ENCODE assay signal across 10 cellular contexts in genomic region chrX:119410027-119410819, GRCh38. TPM values are rescaled to one million over a fixed set of nuclear protein-coding genes. Genes with fewer than 3 reads are reported as not detected.
DNase-seq lines count a peak whose midpoint lies in the region; ATAC-seq and TF ChIP-seq lines count a peak whose summit lies in the region.
"Had no signal": no experiment of that assay in that cellular context is flagged by ENCODE, and none has a peak within 500 bp of the region (broad histone marks: within the 10 kb centered on the region; RNA-seq: fewer than 3 reads in every experiment).

No MANE protein-coding gene starts in this region.

- 59 to 70% (median 64%) methylated on average over 14 to 15 of the region's 15 CpGs for WGBS in psoas muscle, 3 donors

- BruUV-seq in Calu3 (replicated peaks; lab: Mats Ljungman, UMichigan), result no TSS peak

- H3K4me1 Mint-ChIP-seq in Calu3 (ENCODE audit: low read depth, unreplicated experiment), result peaks cover 16% of the 10 kb centered on the region
- H3K4me1 Mint-ChIP-seq in CD4-positive, alpha-beta memory T cell, result no peaks in the 10 kb centered on the region

- no peak overlapping the region for H3K4me3 ChIP-seq in psoas muscle
- no peak overlapping the region for H3K4me3 ChIP-seq in CD4-positive, alpha-beta memory T cell (ENCODE audit: low read length in 2 of 2)

- H3K27ac Mint-ChIP-seq in Calu3 (ENCODE audit: unreplicated experiment), result peak overlapping the region; percentile 21
- H3K27ac Mint-ChIP-seq in CD4-positive, alpha-beta memory T cell, result peak overlapping the region in 1 of 7 donors; percentile 69
- H3K27ac Mint-ChIP-seq: stimulated activated naive B cell treated with anti-CD40 and anti-IgM and Interleukin-4, amounts not matched to agents 10 μg/mL and 1 μg/mL and 100 μg/mL, for 72 hours had no signal

- H3K4me1 ChIP-seq in psoas muscle, result no peaks in the 10 kb centered on the region
- H3K4me1 ChIP-seq in CD4-positive, alpha-beta memory T cell (ENCODE audit: insufficient read depth, low read length), result no peaks in the 10 kb centered on the region

- ATAC-seq in psoas muscle (no peak), GM19395 (IDR thresholded peaks at IDR 0.05; ENCODE audit: unreplicated experiment) (no peak), HG02884 (IDR thresholded peaks at IDR 0.05; ENCODE audit: unreplicated experiment) (no peak)
- ATAC-seq: stimulated activated naive B cell treated with anti-CD40 and anti-IgM and Interleukin-4, amounts not matched to agents 10 μg/mL and 1 μg/mL and 100 μg/mL, for 72 hours had no signal

- DNase-seq in Calu3 (peak; percentile 64), NCI-H510A (lab: John Stamatoyannopoulos, UW) (peak; percentile 12), epithelial cell of prostate (ENCODE audit: low read depth, low spot score) (no peak), psoas muscle (peak; percentile 67 to 82), GM19238 (ENCODE audit: insufficient read length, low spot score) (no peak)
- DNase-seq in CD4-positive, alpha-beta memory T cell, result no peak
- DNase-seq: activated CD8-positive, alpha-beta memory T cell treated with anti-CD3 and anti-CD28 coated beads for 24 hours; stimulated activated naive B cell treated with anti-CD40 and anti-IgM and Interleukin-4, amounts not matched to agents 10 μg/mL and 1 μg/mL and 100 μg/mL, for 72 hours had no signal

- H3K27me3 ChIP-seq in psoas muscle (ENCODE audit: insufficient read depth in 3 of 3, low read length in 2 of 3), result no peaks in the 10 kb centered on the region
- H3K27me3 ChIP-seq in CD4-positive, alpha-beta memory T cell (ENCODE audit: insufficient read depth, low read length), result no peaks in the 10 kb centered on the region

- intact Hi-C loops in Calu3 (cut with micrococcal nuclease; ENCODE audit: unreplicated experiment), result no loop called here
- intact Hi-C loops in psoas muscle (cut with DNase I), result loop anchor here in 1 of 2 donors (10.0 kb wide), 1 partner anchor 105 kb away; no protein-coding TSS in a partner anchor
- intact Hi-C loops in CD4-positive, alpha-beta memory T cell (cut with micrococcal nuclease), result no loop called here

- no peaks in the 10 kb centered on the region for H3K27me3 Mint-ChIP-seq in Calu3 (ENCODE audit: unreplicated experiment)
- no peaks in the 10 kb centered on the region for H3K27me3 Mint-ChIP-seq in CD4-positive, alpha-beta memory T cell
- H3K27me3 Mint-ChIP-seq: stimulated activated naive B cell treated with anti-CD40 and anti-IgM and Interleukin-4, amounts not matched to agents 10 μg/mL and 1 μg/mL and 100 μg/mL, for 72 hours had no signal

- POLR2A ChIA-PET in CD4-positive, alpha-beta memory T cell (lab: Charles Lee; ENCODE audit: partially characterized antibody), result no interaction called here

- no peaks in the 10 kb centered on the region for H3K36me3 ChIP-seq in psoas muscle (ENCODE audit: insufficient read depth in 1 of 2, low read depth in 1 of 2)
- H3K36me3 ChIP-seq in CD4-positive, alpha-beta memory T cell (ENCODE audit: insufficient read depth, low read length), result no peaks in the 10 kb centered on the region

- no peaks in the 10 kb centered on the region for H3K9me3 Mint-ChIP-seq in Calu3 (ENCODE audit: low read depth, unreplicated experiment)
- no peaks in the 10 kb centered on the region for H3K9me3 Mint-ChIP-seq in CD4-positive, alpha-beta memory T cell
- H3K9me3 Mint-ChIP-seq: stimulated activated naive B cell treated with anti-CD40 and anti-IgM and Interleukin-4, amounts not matched to agents 10 μg/mL and 1 μg/mL and 100 μg/mL, for 72 hours had no signal

- CTCF ChIA-PET in Calu3 (lab: Charles Lee), result interaction anchor here (0.6 kb wide), 1 partner anchor 348 kb away, joined by 3 read pairs; the partner anchor contains the start of gene SOWAHD
- CTCF ChIA-PET in CD4-positive, alpha-beta memory T cell (lab: Charles Lee; ENCODE audit: partially characterized antibody), result no interaction called here

- H3K4me3 Mint-ChIP-seq in Calu3 (ENCODE audit: low read depth, unreplicated experiment), result peak overlapping the region; percentile 46
- no peak overlapping the region for H3K4me3 Mint-ChIP-seq in CD4-positive, alpha-beta memory T cell
- H3K4me3 Mint-ChIP-seq: stimulated activated naive B cell treated with anti-CD40 and anti-IgM and Interleukin-4, amounts not matched to agents 10 μg/mL and 1 μg/mL and 100 μg/mL, for 72 hours had no signal

- H3K9me3 ChIP-seq in psoas muscle, result no peaks in the 10 kb centered on the region
- no peaks in the 10 kb centered on the region for H3K9me3 ChIP-seq in CD4-positive, alpha-beta memory T cell (ENCODE audit: control insufficient read depth in 1 of 2, low read length in 2 of 2)

- no peak for TF ChIP-seq CTCF in Calu3 (IDR thresholded peaks at IDR 0.05; ENCODE audit: unreplicated experiment)
- no peak for TF ChIP-seq CTCF in psoas muscle (IDR thresholded peaks at IDR 0.05)

- H3K27ac ChIP-seq in epithelial cell of prostate (peak overlapping the region; percentile 22), psoas muscle (no peak overlapping the region)
- no peak overlapping the region for H3K27ac ChIP-seq in CD4-positive, alpha-beta memory T cell (ENCODE audit: low read depth, low read length)

- H3K36me3 Mint-ChIP-seq in Calu3 (ENCODE audit: insufficient read depth, unreplicated experiment), result peaks cover 14% of the 10 kb centered on the region
- peaks cover 0 to 5% of the 10 kb centered on the region in 2 donors for H3K36me3 Mint-ChIP-seq in CD4-positive, alpha-beta memory T cell

RNA-seq across cellular contexts. Expression of gene SLC25A43, which starts 11.1 kb away (rescaled TPM):
- 14.3 and 15.5 TPM in 2 replicates for total RNA-seq in Calu3 (2022)
- 1 to 10 TPM; 1.2 to 2.9 (median 2.4) TPM for total RNA-seq in psoas muscle
- polyA plus RNA-seq in psoas muscle, result 1 to 10 TPM; 1.1 to 1.6 (median 1.4) TPM
- 1 to 10 TPM; 4.1 to 4.2 TPM for total RNA-seq in CD4-positive, alpha-beta memory T cell
- polyA plus RNA-seq in CD4-positive, alpha-beta memory T cell, result 1 to 10 TPM; 6.9 to 7.0 TPM

RNA-seq across cellular contexts. Expression of gene SLC25A5, which starts 58.0 kb away (rescaled TPM):
- total RNA-seq in Calu3 (2022) (396 and 416 TPM in 2 replicates), psoas muscle (100 to 1,000 TPM in 1 of 4 donors, 10 to 100 TPM in 3; 48.1 to 116 (median 59.6) TPM)
- polyA plus RNA-seq in psoas muscle, result 100 to 1,000 TPM in 1 of 3 donors, 10 to 100 TPM in 2; 29.1 to 304 (median 73.8) TPM
- 10 to 100 TPM; 78.4 to 89.4 TPM for total RNA-seq in CD4-positive, alpha-beta memory T cell
- 100 to 1,000 TPM; 216 to 328 TPM for polyA plus RNA-seq in CD4-positive, alpha-beta memory T cell

Comparison
In these comparisons a context has a peak if more than half of its experiments do, and no peak if none do; other contexts are left out.
1. DNase-seq: peak in Calu3 (single experiment), NCI-H510A (single experiment) and psoas muscle (2 of 2); none in epithelial cell of prostate (single experiment), GM19238 (single experiment) and CD4-positive, alpha-beta memory T cell (0 of 5).